ENCODE assay signal across 1 cellular context in the genomic region with DNA sequence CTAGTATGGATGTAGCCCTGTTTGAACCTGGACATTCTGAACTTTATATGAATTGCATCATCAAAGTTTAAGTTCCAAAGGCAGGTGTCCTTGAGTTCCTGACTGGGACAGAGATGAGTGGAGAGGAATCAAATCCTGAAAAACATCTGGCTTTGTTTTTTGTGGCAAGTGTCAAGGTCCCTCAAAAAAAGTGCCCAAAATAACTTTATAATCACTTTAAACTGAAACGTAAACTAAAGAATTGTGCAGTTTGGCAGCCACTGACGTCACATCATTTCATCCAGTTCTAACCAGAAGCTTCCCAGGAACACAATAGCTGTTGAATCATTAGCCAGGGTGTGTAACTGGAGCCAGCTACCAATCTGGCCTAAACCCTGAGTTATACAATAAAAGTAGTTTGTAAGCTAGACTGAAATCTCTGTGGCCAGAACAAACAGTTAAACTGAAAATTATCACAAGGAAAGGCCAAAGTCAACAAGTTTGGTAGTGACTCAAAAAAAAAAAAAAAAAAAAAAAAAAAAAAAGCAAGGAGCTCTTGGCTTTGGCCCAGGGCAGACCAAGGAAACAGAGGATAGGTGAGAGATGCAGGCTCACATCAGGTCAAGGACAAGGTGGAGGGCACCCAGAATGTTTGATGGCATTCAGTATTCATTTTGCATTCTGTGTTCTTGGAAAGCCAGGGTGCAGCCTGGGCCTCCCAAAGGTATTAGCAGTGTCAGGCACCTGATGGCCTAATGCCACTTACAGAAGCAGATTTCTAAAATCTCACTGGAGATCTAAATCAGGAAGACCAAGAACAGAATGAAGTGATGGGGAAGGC.
TF ChIP-seq lines count a peak whose summit lies in the region.

No MANE protein-coding gene starts in this region.

TF ChIP-seq in HepG2, 621 proteins besides CTCF, POLR2A, EP300 and RAD21 (continued from another document and continues in another):
- TF ChIP-seq, protein P1, sequence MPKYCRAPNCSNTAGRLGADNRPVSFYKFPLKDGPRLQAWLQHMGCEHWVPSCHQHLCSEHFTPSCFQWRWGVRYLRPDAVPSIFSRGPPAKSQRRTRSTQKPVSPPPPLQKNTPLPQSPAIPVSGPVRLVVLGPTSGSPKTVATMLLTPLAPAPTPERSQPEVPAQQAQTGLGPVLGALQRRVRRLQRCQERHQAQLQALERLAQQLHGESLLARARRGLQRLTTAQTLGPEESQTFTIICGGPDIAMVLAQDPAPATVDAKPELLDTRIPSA (CRISPR knock-in tag; IDR thresholded peaks at IDR 0.05; ENCODE audit: borderline replicate concordance) = no peak
- TF ChIP-seq, protein P2, sequence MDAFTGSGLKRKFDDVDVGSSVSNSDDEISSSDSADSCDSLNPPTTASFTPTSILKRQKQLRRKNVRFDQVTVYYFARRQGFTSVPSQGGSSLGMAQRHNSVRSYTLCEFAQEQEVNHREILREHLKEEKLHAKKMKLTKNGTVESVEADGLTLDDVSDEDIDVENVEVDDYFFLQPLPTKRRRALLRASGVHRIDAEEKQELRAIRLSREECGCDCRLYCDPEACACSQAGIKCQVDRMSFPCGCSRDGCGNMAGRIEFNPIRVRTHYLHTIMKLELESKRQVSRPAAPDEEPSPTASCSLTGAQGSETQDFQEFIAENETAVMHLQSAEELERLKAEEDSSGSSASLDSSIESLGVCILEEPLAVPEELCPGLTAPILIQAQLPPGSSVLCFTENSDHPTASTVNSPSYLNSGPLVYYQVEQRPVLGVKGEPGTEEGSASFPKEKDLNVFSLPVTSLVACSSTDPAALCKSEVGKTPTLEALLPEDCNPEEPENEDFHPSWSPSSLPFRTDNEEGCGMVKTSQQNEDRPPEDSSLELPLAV (CRISPR knock-in tag; conservative IDR thresholded peaks at IDR 0.05; ENCODE audit: low read depth) = no peak
- no peak for TF ChIP-seq ZSCAN31 (CRISPR knock-in tag; IDR thresholded peaks at IDR 0.05; ENCODE audit: low read depth)
- TF ChIP-seq ZKSCAN1 (IDR thresholded peaks at IDR 0.05; ENCODE audit: low read length) = no peak
- TF ChIP-seq CBX1 (IDR thresholded peaks at IDR 0.05; ENCODE audit: low read depth) = no peak
- TF ChIP-seq, protein P3, sequence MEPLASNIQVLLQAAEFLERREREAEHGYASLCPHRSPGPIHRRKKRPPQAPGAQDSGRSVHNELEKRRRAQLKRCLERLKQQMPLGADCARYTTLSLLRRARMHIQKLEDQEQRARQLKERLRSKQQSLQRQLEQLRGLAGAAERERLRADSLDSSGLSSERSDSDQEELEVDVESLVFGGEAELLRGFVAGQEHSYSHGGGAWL (CRISPR knock-in tag; IDR thresholded peaks at IDR 0.05) = no peak
- TF ChIP-seq ZNF841 (CRISPR knock-in tag; IDR thresholded peaks at IDR 0.05; ENCODE audit: borderline replicate concordance) = no peak
- TF ChIP-seq HOXA3 (CRISPR knock-in tag; IDR thresholded peaks at IDR 0.05) = peak; percentile 53
- TF ChIP-seq ZNF75D (CRISPR knock-in tag; IDR thresholded peaks at IDR 0.05; ENCODE audit: borderline replicate concordance) = no peak
- TF ChIP-seq, protein P4, sequence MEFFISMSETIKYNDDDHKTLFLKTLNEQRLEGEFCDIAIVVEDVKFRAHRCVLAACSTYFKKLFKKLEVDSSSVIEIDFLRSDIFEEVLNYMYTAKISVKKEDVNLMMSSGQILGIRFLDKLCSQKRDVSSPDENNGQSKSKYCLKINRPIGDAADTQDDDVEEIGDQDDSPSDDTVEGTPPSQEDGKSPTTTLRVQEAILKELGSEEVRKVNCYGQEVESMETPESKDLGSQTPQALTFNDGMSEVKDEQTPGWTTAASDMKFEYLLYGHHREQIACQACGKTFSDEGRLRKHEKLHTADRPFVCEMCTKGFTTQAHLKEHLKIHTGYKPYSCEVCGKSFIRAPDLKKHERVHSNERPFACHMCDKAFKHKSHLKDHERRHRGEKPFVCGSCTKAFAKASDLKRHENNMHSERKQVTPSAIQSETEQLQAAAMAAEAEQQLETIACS (CRISPR knock-in tag; IDR thresholded peaks at IDR 0.05) = no peak
- no peak for TF ChIP-seq ZNF329 (CRISPR knock-in tag; IDR thresholded peaks at IDR 0.05; ENCODE audit: low read depth)
- no peak for TF ChIP-seq MTF1 (CRISPR knock-in tag; IDR thresholded peaks at IDR 0.05)
- TF ChIP-seq ZNF205 (CRISPR knock-in tag; IDR thresholded peaks at IDR 0.05) = peak; percentile 53; the same call in 1 of the 2 replicates
- TF ChIP-seq, protein P5, sequence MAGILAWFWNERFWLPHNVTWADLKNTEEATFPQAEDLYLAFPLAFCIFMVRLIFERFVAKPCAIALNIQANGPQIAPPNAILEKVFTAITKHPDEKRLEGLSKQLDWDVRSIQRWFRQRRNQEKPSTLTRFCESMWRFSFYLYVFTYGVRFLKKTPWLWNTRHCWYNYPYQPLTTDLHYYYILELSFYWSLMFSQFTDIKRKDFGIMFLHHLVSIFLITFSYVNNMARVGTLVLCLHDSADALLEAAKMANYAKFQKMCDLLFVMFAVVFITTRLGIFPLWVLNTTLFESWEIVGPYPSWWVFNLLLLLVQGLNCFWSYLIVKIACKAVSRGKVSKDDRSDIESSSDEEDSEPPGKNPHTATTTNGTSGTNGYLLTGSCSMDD (CRISPR knock-in tag; IDR thresholded peaks at IDR 0.05) = no peak
- TF ChIP-seq ZNF672 (CRISPR knock-in tag; IDR thresholded peaks at IDR 0.05) = no peak
- TF ChIP-seq DNMT1 (CRISPR knock-in tag; IDR thresholded peaks at IDR 0.05) = no peak
- no peak for TF ChIP-seq SMYD3 (CRISPR knock-in tag; IDR thresholded peaks at IDR 0.05)
- no peak for TF ChIP-seq ZNF747 (CRISPR knock-in tag; IDR thresholded peaks at IDR 0.05; ENCODE audit: borderline replicate concordance)
- TF ChIP-seq, protein P6, sequence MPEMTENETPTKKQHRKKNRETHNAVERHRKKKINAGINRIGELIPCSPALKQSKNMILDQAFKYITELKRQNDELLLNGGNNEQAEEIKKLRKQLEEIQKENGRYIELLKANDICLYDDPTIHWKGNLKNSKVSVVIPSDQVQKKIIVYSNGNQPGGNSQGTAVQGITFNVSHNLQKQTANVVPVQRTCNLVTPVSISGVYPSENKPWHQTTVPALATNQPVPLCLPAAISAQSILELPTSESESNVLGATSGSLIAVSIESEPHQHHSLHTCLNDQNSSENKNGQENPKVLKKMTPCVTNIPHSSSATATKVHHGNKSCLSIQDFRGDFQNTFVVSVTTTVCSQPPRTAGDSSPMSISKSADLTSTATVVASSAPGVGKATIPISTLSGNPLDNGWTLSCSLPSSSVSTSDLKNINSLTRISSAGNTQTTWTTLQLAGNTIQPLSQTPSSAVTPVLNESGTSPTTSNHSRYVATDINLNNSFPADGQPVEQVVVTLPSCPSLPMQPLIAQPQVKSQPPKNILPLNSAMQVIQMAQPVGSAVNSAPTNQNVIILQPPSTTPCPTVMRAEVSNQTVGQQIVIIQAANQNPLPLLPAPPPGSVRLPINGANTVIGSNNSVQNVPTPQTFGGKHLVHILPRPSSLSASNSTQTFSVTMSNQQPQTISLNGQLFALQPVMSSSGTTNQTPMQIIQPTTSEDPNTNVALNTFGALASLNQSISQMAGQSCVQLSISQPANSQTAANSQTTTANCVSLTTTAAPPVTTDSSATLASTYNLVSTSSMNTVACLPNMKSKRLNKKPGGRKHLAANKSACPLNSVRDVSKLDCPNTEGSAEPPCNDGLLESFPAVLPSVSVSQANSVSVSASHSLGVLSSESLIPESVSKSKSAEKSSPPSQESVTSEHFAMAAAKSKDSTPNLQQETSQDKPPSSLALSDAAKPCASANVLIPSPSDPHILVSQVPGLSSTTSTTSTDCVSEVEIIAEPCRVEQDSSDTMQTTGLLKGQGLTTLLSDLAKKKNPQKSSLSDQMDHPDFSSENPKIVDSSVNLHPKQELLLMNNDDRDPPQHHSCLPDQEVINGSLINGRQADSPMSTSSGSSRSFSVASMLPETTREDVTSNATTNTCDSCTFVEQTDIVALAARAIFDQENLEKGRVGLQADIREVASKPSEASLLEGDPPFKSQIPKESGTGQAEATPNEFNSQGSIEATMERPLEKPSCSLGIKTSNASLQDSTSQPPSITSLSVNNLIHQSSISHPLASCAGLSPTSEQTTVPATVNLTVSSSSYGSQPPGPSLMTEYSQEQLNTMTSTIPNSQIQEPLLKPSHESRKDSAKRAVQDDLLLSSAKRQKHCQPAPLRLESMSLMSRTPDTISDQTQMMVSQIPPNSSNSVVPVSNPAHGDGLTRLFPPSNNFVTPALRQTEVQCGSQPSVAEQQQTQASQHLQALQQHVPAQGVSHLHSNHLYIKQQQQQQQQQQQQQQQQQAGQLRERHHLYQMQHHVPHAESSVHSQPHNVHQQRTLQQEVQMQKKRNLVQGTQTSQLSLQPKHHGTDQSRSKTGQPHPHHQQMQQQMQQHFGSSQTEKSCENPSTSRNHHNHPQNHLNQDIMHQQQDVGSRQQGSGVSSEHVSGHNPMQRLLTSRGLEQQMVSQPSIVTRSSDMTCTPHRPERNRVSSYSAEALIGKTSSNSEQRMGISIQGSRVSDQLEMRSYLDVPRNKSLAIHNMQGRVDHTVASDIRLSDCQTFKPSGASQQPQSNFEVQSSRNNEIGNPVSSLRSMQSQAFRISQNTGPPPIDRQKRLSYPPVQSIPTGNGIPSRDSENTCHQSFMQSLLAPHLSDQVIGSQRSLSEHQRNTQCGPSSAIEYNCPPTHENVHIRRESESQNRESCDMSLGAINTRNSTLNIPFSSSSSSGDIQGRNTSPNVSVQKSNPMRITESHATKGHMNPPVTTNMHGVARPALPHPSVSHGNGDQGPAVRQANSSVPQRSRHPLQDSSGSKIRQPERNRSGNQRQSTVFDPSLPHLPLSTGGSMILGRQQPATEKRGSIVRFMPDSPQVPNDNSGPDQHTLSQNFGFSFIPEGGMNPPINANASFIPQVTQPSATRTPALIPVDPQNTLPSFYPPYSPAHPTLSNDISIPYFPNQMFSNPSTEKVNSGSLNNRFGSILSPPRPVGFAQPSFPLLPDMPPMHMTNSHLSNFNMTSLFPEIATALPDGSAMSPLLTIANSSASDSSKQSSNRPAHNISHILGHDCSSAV (CRISPR knock-in tag; IDR thresholded peaks at IDR 0.05; ENCODE audit: borderline replicate concordance) = no peak
- TF ChIP-seq, protein P7, sequence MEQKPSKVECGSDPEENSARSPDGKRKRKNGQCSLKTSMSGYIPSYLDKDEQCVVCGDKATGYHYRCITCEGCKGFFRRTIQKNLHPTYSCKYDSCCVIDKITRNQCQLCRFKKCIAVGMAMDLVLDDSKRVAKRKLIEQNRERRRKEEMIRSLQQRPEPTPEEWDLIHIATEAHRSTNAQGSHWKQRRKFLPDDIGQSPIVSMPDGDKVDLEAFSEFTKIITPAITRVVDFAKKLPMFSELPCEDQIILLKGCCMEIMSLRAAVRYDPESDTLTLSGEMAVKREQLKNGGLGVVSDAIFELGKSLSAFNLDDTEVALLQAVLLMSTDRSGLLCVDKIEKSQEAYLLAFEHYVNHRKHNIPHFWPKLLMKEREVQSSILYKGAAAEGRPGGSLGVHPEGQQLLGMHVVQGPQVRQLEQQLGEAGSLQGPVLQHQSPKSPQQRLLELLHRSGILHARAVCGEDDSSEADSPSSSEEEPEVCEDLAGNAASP (CRISPR knock-in tag; IDR thresholded peaks at IDR 0.05; ENCODE audit: borderline replicate concordance) = peak; percentile 92
- no peak for TF ChIP-seq NKX3-1 (CRISPR knock-in tag; IDR thresholded peaks at IDR 0.05)
- TF ChIP-seq ZSCAN25 (CRISPR knock-in tag; IDR thresholded peaks at IDR 0.05) = no peak
- TF ChIP-seq, protein P8, sequence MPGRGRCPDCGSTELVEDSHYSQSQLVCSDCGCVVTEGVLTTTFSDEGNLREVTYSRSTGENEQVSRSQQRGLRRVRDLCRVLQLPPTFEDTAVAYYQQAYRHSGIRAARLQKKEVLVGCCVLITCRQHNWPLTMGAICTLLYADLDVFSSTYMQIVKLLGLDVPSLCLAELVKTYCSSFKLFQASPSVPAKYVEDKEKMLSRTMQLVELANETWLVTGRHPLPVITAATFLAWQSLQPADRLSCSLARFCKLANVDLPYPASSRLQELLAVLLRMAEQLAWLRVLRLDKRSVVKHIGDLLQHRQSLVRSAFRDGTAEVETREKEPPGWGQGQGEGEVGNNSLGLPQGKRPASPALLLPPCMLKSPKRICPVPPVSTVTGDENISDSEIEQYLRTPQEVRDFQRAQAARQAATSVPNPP (CRISPR knock-in tag; IDR thresholded peaks at IDR 0.05) = no peak
- peak; percentile 92 for TF ChIP-seq MEF2D (CRISPR knock-in tag; IDR thresholded peaks at IDR 0.05)
- TF ChIP-seq ZMYM3 (CRISPR knock-in tag; IDR thresholded peaks at IDR 0.05) = no peak
- TF ChIP-seq SNAPC2 (CRISPR knock-in tag; IDR thresholded peaks at IDR 0.05) = no peak
- no peak for TF ChIP-seq KDM4B (CRISPR knock-in tag; IDR thresholded peaks at IDR 0.05)
- no peak for TF ChIP-seq ZNF484 (CRISPR knock-in tag; IDR thresholded peaks at IDR 0.05; ENCODE audit: borderline replicate concordance, low read depth)
- TF ChIP-seq, protein P9, sequence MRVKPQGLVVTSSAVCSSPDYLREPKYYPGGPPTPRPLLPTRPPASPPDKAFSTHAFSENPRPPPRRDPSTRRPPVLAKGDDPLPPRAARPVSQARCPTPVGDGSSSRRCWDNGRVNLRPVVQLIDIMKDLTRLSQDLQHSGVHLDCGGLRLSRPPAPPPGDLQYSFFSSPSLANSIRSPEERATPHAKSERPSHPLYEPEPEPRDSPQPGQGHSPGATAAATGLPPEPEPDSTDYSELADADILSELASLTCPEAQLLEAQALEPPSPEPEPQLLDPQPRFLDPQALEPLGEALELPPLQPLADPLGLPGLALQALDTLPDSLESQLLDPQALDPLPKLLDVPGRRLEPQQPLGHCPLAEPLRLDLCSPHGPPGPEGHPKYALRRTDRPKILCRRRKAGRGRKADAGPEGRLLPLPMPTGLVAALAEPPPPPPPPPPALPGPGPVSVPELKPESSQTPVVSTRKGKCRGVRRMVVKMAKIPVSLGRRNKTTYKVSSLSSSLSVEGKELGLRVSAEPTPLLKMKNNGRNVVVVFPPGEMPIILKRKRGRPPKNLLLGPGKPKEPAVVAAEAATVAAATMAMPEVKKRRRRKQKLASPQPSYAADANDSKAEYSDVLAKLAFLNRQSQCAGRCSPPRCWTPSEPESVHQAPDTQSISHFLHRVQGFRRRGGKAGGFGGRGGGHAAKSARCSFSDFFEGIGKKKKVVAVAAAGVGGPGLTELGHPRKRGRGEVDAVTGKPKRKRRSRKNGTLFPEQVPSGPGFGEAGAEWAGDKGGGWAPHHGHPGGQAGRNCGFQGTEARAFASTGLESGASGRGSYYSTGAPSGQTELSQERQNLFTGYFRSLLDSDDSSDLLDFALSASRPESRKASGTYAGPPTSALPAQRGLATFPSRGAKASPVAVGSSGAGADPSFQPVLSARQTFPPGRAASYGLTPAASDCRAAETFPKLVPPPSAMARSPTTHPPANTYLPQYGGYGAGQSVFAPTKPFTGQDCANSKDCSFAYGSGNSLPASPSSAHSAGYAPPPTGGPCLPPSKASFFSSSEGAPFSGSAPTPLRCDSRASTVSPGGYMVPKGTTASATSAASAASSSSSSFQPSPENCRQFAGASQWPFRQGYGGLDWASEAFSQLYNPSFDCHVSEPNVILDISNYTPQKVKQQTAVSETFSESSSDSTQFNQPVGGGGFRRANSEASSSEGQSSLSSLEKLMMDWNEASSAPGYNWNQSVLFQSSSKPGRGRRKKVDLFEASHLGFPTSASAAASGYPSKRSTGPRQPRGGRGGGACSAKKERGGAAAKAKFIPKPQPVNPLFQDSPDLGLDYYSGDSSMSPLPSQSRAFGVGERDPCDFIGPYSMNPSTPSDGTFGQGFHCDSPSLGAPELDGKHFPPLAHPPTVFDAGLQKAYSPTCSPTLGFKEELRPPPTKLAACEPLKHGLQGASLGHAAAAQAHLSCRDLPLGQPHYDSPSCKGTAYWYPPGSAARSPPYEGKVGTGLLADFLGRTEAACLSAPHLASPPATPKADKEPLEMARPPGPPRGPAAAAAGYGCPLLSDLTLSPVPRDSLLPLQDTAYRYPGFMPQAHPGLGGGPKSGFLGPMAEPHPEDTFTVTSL (CRISPR knock-in tag; IDR thresholded peaks at IDR 0.05; ENCODE audit: borderline replicate concordance) = peak; percentile 67; the same call in 1 of the 2 replicates
